Comparison of ENCODE assay signal across 16 cellular contexts in the genomic region with DNA sequence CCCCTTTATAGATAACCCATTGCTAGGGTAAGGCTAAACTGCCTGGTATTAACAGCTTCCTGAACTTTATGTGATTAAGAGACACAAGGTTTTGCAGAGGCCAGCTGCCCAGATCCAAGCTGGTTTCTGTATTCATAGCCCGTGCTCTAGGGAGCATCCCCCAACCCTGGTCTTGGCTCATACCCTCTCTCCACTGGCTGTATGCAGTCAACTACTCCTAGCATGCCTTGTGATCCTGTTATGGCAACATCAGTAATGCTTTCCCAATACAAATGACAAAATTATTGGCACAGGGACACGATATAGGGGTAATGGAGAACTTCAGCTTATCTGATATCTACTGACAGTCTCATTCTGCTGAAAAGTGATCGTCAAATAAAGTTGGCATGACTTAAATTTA.
"Had no signal": no experiment of that assay in that cellular context is flagged by ENCODE, and none has a peak within 500 bp of the region (broad histone marks: within the 10 kb centered on the region; RNA-seq: fewer than 3 reads in every experiment).

No MANE protein-coding gene starts in this region.

- H3K4me3 Mint-ChIP-seq: activated naive CD4-positive, alpha-beta T cell treated with anti-CD3 and anti-CD28 coated beads, Interleukin-2, amount 10 ng/mL, durations not matched to agents 7 days and 5 days; activated T-helper 17 cell treated with anti-CD3 and anti-CD28 coated beads, Interleukin-2, amount 50 U/mL, for 72 hours; naive thymus-derived CD8-positive, alpha-beta T cell; T-helper 2 cell treated with Interferon-gamma antibody and Interleukin-4, amounts not matched to agents 5 μg/mL and 100 μg/mL, for 36 hours had no signal

- H2AFZ ChIP-seq: parathyroid adenoma had no signal

- FAIRE-seq: endometrium had no signal

- H3K36me3 Mint-ChIP-seq: activated naive CD4-positive, alpha-beta T cell treated with anti-CD3 and anti-CD28 coated beads, Interleukin-2, amount 10 ng/mL, durations not matched to agents 7 days and 5 days had no signal

- H3K4me1 Mint-ChIP-seq: activated naive CD4-positive, alpha-beta T cell treated with anti-CD3 and anti-CD28 coated beads, Interleukin-2, amount 10 ng/mL, durations not matched to agents 7 days and 5 days; activated T-helper 17 cell treated with anti-CD3 and anti-CD28 coated beads, Interleukin-2, amount 50 U/mL, for 72 hours had no signal

- ATAC-seq: activated T-helper 17 cell treated with anti-CD3 and anti-CD28 coated beads, Interleukin-2, amount 50 U/mL, for 72 hours; left lobe of liver had no signal

- H3K27ac Mint-ChIP-seq: activated naive CD4-positive, alpha-beta T cell treated with anti-CD3 and anti-CD28 coated beads, Interleukin-2, amount 10 ng/mL, durations not matched to agents 7 days and 5 days; activated T-helper 17 cell treated with anti-CD3 and anti-CD28 coated beads, Interleukin-2, amount 50 U/mL, for 72 hours; T-helper 2 cell treated with Interferon-gamma antibody and Interleukin-4, amounts not matched to agents 5 μg/mL and 100 μg/mL, for 36 hours had no signal

- H3K27me3 Mint-ChIP-seq: activated T-helper 17 cell treated with anti-CD3 and anti-CD28 coated beads, Interleukin-2, amount 50 U/mL, for 72 hours had no signal

- H3K9me3 Mint-ChIP-seq: activated T-helper 17 cell treated with anti-CD3 and anti-CD28 coated beads, Interleukin-2, amount 50 U/mL, for 72 hours; T-helper 2 cell treated with Interferon-gamma antibody and Interleukin-4, amounts not matched to agents 5 μg/mL and 100 μg/mL, for 36 hours had no signal

- H3K9ac ChIP-seq: parathyroid adenoma had no signal

- H3K4me1 ChIP-seq: parathyroid adenoma, tibial nerve, vagina had no signal

- H3K36me3 ChIP-seq: neutrophil, tibial nerve, vagina had no signal

- H3K9me3 ChIP-seq: mucosa of descending colon, neutrophil, tibial nerve, vagina had no signal

- H3K27ac ChIP-seq: neutrophil, parathyroid adenoma, tibial nerve, vagina had no signal

- H3K79me2 ChIP-seq: parathyroid adenoma had no signal

- H3K4me3 ChIP-seq: mucosa of descending colon, tibial nerve, vagina had no signal

- H3K27me3 ChIP-seq: neutrophil, tibial nerve, vagina had no signal

- DNase-seq: activated naive CD4-positive, alpha-beta T cell treated with anti-CD3 and anti-CD28 coated beads, Interleukin-2, amount 10 ng/mL, durations not matched to agents 7 days and 5 days; activated T-cell treated with anti-CD3 and anti-CD28 coated beads for 4 hours; islet precursor cell; mammary epithelial cell; naive thymus-derived CD8-positive, alpha-beta T cell; stimulated activated naive CD4-positive, alpha-beta T cell; substantia nigra had no signal
